Comparison of ENCODE assay signal across 8 cellular contexts in the genomic region with DNA sequence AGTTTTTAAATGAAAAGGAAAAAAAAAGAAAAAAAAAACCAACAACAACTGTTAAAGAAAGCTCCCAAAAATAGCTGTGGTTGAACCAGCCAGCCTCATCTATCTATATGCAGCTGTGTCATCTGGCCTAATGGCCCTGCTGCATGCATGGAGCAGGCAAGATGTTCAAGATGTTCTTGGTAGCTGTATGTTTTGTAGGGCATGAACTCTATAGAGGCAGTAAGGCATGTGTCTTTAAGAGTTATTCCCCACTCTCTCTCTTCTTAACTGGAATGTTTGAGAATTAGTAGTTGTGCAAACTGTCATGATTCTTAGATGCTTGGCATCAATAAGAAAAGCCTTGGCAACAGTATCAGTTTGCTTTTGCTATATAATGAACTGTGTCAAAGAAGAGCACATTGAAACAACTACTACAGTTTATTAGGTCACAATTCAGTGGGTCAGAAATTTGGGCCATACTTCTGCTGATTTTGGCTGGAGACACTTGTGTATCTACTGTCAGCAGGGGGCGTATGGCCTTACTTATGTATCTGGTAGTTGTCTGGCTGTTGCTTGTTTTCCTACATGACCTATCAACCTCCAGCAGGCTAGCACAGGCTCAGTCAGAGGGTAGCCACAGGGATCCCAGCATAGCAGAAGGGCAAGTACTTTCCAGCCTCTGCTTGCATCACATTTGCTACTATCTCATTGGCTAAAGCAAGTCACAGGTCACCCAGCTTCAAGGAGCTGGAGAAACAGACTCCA. TPM values are rescaled to one million over a fixed set of nuclear protein-coding genes. Genes with fewer than 3 reads are reported as not detected.
A peak's percentile ranks its signal among the peaks of the same experiment; 100 is the strongest.
DNase-seq lines count a peak whose midpoint lies in the region; ATAC-seq, FAIRE-seq and TF ChIP-seq lines count a peak whose summit lies in the region.

No MANE protein-coding gene starts in this region.

- H3K4me3 ChIP-seq in WI38 (ENCODE audit: low read depth, low read length) (no peak overlapping the region), kidney (ENCODE audit: low read length in 2 of 2) (no peak overlapping the region)
- H3K4me3 ChIP-seq in naive thymus-derived CD4-positive, alpha-beta T cell (ENCODE audit: low read length): no peak overlapping the region

- FAIRE-seq in kidney (lab: Jason Lieb, UNC): no peak

- H3K4me1 Mint-ChIP-seq in naive thymus-derived CD4-positive, alpha-beta T cell: peaks cover 0 to 2% (median 0%) of the 10 kb centered on the region in 7 donors

- no peaks in the 10 kb centered on the region for H3K27me3 ChIP-seq in naive thymus-derived CD4-positive, alpha-beta T cell (ENCODE audit: control insufficient read depth in 2 of 2, insufficient read depth in 2 of 2, low read length in 2 of 2)

- no peak overlapping the region for H3K9ac ChIP-seq in kidney (ENCODE audit: low read length in 2 of 2)

- no peaks in the 10 kb centered on the region for H3K36me3 Mint-ChIP-seq in naive thymus-derived CD4-positive, alpha-beta T cell

- peak; percentile 60 for ATAC-seq in GM18502 (IDR thresholded peaks at IDR 0.05; ENCODE audit: poor library complexity, unreplicated experiment)
- peak; percentile 58 for ATAC-seq in HG03521 (IDR thresholded peaks at IDR 0.05; ENCODE audit: unreplicated experiment)
- peak; percentile 24 for ATAC-seq in naive thymus-derived CD4-positive, alpha-beta T cell
- ATAC-seq in HG03196 (IDR thresholded peaks at IDR 0.05; ENCODE audit: unreplicated experiment): no peak

- POLR2A ChIA-PET in naive thymus-derived CD4-positive, alpha-beta T cell (lab: Charles Lee): no interaction called here

- H3K4me1 ChIP-seq in naive thymus-derived CD4-positive, alpha-beta T cell (ENCODE audit: control insufficient read depth in 2 of 2, insufficient read depth in 2 of 2, low read length in 2 of 2): no peaks in the 10 kb centered on the region
- no peaks in the 10 kb centered on the region for H3K4me1 ChIP-seq in kidney (ENCODE audit: control insufficient read depth in 1 of 2, insufficient read depth in 1 of 2, low read depth in 1 of 2, low read length in 2 of 2)

- CTCF ChIA-PET in naive thymus-derived CD4-positive, alpha-beta T cell (lab: Charles Lee): no interaction called here

- H3K9me3 Mint-ChIP-seq in naive thymus-derived CD4-positive, alpha-beta T cell: peaks cover 0 to 5% (median 0%) of the 10 kb centered on the region in 11 donors

- no peak for DNase-seq in naive thymus-derived CD4-positive, alpha-beta T cell
- DNase-seq in kidney: no peak
- DNase-seq in COR-L47 (lab: John Stamatoyannopoulos, UW): no peak
- DNase-seq in GM19238 (ENCODE audit: insufficient read length, low spot score): no peak

- no peak overlapping the region for H3K27ac ChIP-seq in naive thymus-derived CD4-positive, alpha-beta T cell (ENCODE audit: low read depth, low read length)
- H3K27ac ChIP-seq in kidney (ENCODE audit: low read depth in 2 of 2, low read length in 2 of 2): no peak overlapping the region

- TF ChIP-seq CTCF in WI38 (IDR thresholded peaks at IDR 0.05; ENCODE audit: low read depth, low read length) (0 out of 2 replicates have a peak, but pooled peaks have one; percentile 5), kidney (IDR thresholded peaks at IDR 0.05; ENCODE audit: borderline replicate concordance, extremely low read depth, insufficient read depth) (no peak)

- no peaks in the 10 kb centered on the region for H3K27me3 Mint-ChIP-seq in naive thymus-derived CD4-positive, alpha-beta T cell

- H3K27ac Mint-ChIP-seq in naive thymus-derived CD4-positive, alpha-beta T cell: no peak overlapping the region

- H3K4me3 Mint-ChIP-seq in naive thymus-derived CD4-positive, alpha-beta T cell: no peak overlapping the region

- intact Hi-C loops in naive thymus-derived CD4-positive, alpha-beta T cell (cut with micrococcal nuclease): no loop called here
- intact Hi-C loops in kidney (cut with DNase I): no loop called here

- no peaks in the 10 kb centered on the region for H3K9me3 ChIP-seq in naive thymus-derived CD4-positive, alpha-beta T cell (ENCODE audit: control insufficient read depth in 2 of 3, low read length in 3 of 3)
- H3K9me3 ChIP-seq in kidney (ENCODE audit: control insufficient read depth in 1 of 2, low read length in 2 of 2): no peaks in the 10 kb centered on the region

- no peaks in the 10 kb centered on the region for H3K36me3 ChIP-seq in naive thymus-derived CD4-positive, alpha-beta T cell (ENCODE audit: control insufficient read depth in 2 of 3, insufficient read depth in 3 of 3, low read length in 3 of 3)
- H3K36me3 ChIP-seq in kidney (ENCODE audit: control insufficient read depth in 1 of 2, insufficient read depth in 2 of 2, low read length in 2 of 2): peaks cover 0 to 2% of the 10 kb centered on the region in 2 donors

RNA-seq across cellular contexts. Expression of a gene that starts 56.1 kb away (rescaled TPM):
- total RNA-seq in naive thymus-derived CD4-positive, alpha-beta T cell: 1 to 10 TPM in 1 of 5 experiments, under 1 TPM in 1, not detected in 3; 0.37 to 1.3 TPM
- not detected for polyA plus RNA-seq in naive thymus-derived CD4-positive, alpha-beta T cell
- total RNA-seq in kidney: 0.82 TPM
- 3.2 TPM for polyA plus RNA-seq in kidney (ENCODE audit: insufficient read depth, low read depth, low replicate concordance)
